Comparison of ENCODE assay signal across 9 cellular contexts in the genomic region with DNA sequence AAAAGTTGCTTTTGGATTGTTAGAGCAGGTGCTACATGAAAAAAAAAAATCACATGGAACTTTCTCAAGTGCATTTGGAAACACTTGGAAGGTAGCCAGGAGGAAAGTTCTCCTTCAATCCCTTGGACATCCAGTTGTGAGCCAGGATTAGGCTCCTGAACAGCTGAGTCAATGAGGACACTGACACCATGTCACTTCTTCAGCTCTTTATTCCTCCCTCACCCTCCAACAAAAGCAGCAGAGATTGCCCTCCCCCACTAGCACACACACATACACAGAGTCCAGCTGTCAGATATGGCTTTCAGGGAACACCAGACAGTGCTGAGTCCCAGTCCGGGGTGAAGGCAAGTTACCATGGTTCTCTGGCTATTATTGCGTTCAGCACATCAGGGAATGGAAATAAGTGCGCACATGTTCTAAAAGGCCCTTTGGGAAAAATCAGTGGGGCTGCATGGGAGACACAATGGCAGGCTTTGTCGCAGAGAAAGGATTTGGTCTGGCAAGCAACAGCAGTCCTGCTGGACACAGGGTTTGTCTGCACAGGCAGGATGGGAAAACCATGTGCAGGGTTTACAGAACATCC.
A peak's percentile ranks its signal among the peaks of the same experiment; 100 is the strongest.
DNase-seq lines count a peak whose midpoint lies in the region; ATAC-seq and TF ChIP-seq lines count a peak whose summit lies in the region.
"Had no signal": no experiment of that assay in that cellular context is flagged by ENCODE, and none has a peak within 500 bp of the region (broad histone marks: within the 10 kb centered on the region; RNA-seq: fewer than 3 reads in every experiment).

No MANE protein-coding gene starts in this region.

- no peaks in the 10 kb centered on the region; the same call in none of the 2 replicates for H3K27me3 Mint-ChIP-seq in HFFc6 (ENCODE audit: insufficient read depth)
- H3K27me3 Mint-ChIP-seq in CD8-positive, alpha-beta T cell (ENCODE audit: low read depth) = peaks cover 6% of the 10 kb centered on the region

- H2BK20ac ChIP-seq in IMR-90 (ENCODE audit: low read depth, low read length) = no peak overlapping the region; the same call in 1 of the 2 replicates

- no peaks in the 10 kb centered on the region for H3K9me1 ChIP-seq in IMR-90 (ENCODE audit: insufficient read depth, low read length)

- H3K9me3 ChIP-seq in IMR-90 (ENCODE audit: control insufficient read depth, insufficient read depth, low read length) = no peaks in the 10 kb centered on the region
- H3K9me3 ChIP-seq in SK-N-MC (ENCODE audit: low read depth, low read length) = no peaks in the 10 kb centered on the region
- H3K9me3 ChIP-seq in psoas muscle = no peaks in the 10 kb centered on the region
- no peaks in the 10 kb centered on the region for H3K9me3 ChIP-seq in Peyer's patch
- no peaks in the 10 kb centered on the region for H3K9me3 ChIP-seq in smooth muscle cell (replicated peaks; ENCODE audit: low read depth)
- H3K9me3 ChIP-seq in CD8-positive, alpha-beta T cell (ENCODE audit: low read length) = no peaks in the 10 kb centered on the region

- H3K9ac ChIP-seq in IMR-90 (ENCODE audit: low read depth, low read length) (no peak overlapping the region), SK-N-MC (ENCODE audit: insufficient read length) (no peak overlapping the region), smooth muscle cell (ENCODE audit: low read depth) (no peak overlapping the region)

- in situ Hi-C loops in IMR-90 (cut with MboI; ENCODE audit: low sequenced_read_pairs) = no loop called here

- H4K20me1 ChIP-seq in IMR-90 (ENCODE audit: insufficient read depth, low read length) (no peaks in the 10 kb centered on the region), smooth muscle cell (ENCODE audit: low read depth) (no peaks in the 10 kb centered on the region)

- H3K36me3 ChIP-seq in IMR-90 (ENCODE audit: control insufficient read depth, insufficient read depth, low read length) = no peaks in the 10 kb centered on the region
- H3K36me3 ChIP-seq in SK-N-MC (ENCODE audit: insufficient read depth, low read length) = no peaks in the 10 kb centered on the region
- H3K36me3 ChIP-seq in psoas muscle (ENCODE audit: insufficient read depth in 1 of 2, low read depth in 1 of 2) = no peaks in the 10 kb centered on the region
- H3K36me3 ChIP-seq in Peyer's patch = no peaks in the 10 kb centered on the region
- H3K36me3 ChIP-seq in smooth muscle cell (ENCODE audit: low read depth) = no peaks in the 10 kb centered on the region
- H3K36me3 ChIP-seq in CD8-positive, alpha-beta T cell (ENCODE audit: insufficient read depth, low read length) = no peaks in the 10 kb centered on the region

- H2AFZ ChIP-seq in IMR-90 (replicated peaks; ENCODE audit: low read length, poor library complexity) (peak overlapping the region; percentile 18), smooth muscle cell (ENCODE audit: low read depth) (no peak overlapping the region)

- intact Hi-C loops in IMR-90 (cut with micrococcal nuclease) (no loop called here), head of caudate nucleus (cut with DNase I) (no loop called here), psoas muscle (cut with DNase I) (loop anchor here in 1 of 2 donors (5.0 to 10.0 kb wide), 2 partner anchors 98 to 125 kb away; a partner anchor contains a TSS)
- intact Hi-C loops in CD8-positive, alpha-beta T cell (cut with DNase I, micrococcal nuclease) = no loop called here

- no peaks in the 10 kb centered on the region for H3K9me3 Mint-ChIP-seq in HFFc6
- H3K9me3 Mint-ChIP-seq in CD8-positive, alpha-beta T cell = no peaks in the 10 kb centered on the region

- H3K4me1 Mint-ChIP-seq in HFFc6 (ENCODE audit: low read depth) = peaks cover 8% of the 10 kb centered on the region
- H3K4me1 Mint-ChIP-seq in CD8-positive, alpha-beta T cell (ENCODE audit: low read depth) = no peaks in the 10 kb centered on the region

- no peak overlapping the region for H3K4ac ChIP-seq in IMR-90 (ENCODE audit: low read depth, low read length)

- H3K36me3 Mint-ChIP-seq in HFFc6 (ENCODE audit: low read depth) = no peaks in the 10 kb centered on the region
- H3K36me3 Mint-ChIP-seq in CD8-positive, alpha-beta T cell = no peaks in the 10 kb centered on the region

- CTCF ChIA-PET in IMR-90 (lab: Yijun Ruan, JAX) = no interaction called here
- CTCF ChIA-PET in CD8-positive, alpha-beta T cell (lab: Charles Lee) = no interaction called here

- no peak overlapping the region for H3K56ac ChIP-seq in IMR-90 (ENCODE audit: extremely low read depth, insufficient read depth, low read length)

- H3K79me1 ChIP-seq in IMR-90 (ENCODE audit: low read depth in 1 of 2, low read length in 2 of 2) = no peaks in the 10 kb centered on the region

- no peak overlapping the region for H4K5ac ChIP-seq in IMR-90 (ENCODE audit: low read depth, low read length)

- POLR2A ChIA-PET in IMR-90 (lab: Charles Lee; ENCODE audit: unreplicated experiment) = no interaction called here
- POLR2A ChIA-PET in CD8-positive, alpha-beta T cell (lab: Charles Lee) = no interaction called here

- H3K4me2 ChIP-seq in IMR-90 (ENCODE audit: low read depth, low read length) = no peak overlapping the region
- no peak overlapping the region for H3K4me2 ChIP-seq in smooth muscle cell

- H2AK5ac ChIP-seq in IMR-90 (ENCODE audit: low read depth, low read length) = no peak overlapping the region

- no peaks in the 10 kb centered on the region for H3F3A ChIP-seq in smooth muscle cell (ENCODE audit: low read depth)

- H2BK120ac ChIP-seq in IMR-90 (ENCODE audit: low read depth, low read length) = no peak overlapping the region

- ATAC-seq in IMR-90 (ENCODE audit: low read depth) (peak; percentile 46), psoas muscle (peak; percentile 81 to 96 (median 90))
- ATAC-seq in CD8-positive, alpha-beta T cell = no peak
- ATAC-seq: activated CD8-positive, alpha-beta T cell treated with anti-CD3 and anti-CD28 coated beads, Interleukin-2, amount 10 ng/mL, durations not matched to agents 7 days and 5 days had no signal

- no peak overlapping the region for H2BK5ac ChIP-seq in IMR-90 (ENCODE audit: low read depth, low read length, poor library complexity, severe bottlenecking)

- 0 out of 2 replicates have a peak, but pooled peaks cover 2% of the 10 kb centered on the region for H3K4me1 ChIP-seq in IMR-90 (ENCODE audit: control insufficient read depth, insufficient read depth, low read length)
- H3K4me1 ChIP-seq in psoas muscle = peaks cover 11% of the 10 kb centered on the region
- H3K4me1 ChIP-seq in Peyer's patch = no peaks in the 10 kb centered on the region
- peaks cover 6% of the 10 kb centered on the region for H3K4me1 ChIP-seq in smooth muscle cell (ENCODE audit: low read depth)
- H3K4me1 ChIP-seq in CD8-positive, alpha-beta T cell (ENCODE audit: insufficient read depth, low read length) = no peaks in the 10 kb centered on the region

- H4K8ac ChIP-seq in IMR-90 (ENCODE audit: low read depth in 2 of 2, low read length in 2 of 2) = no peak overlapping the region

- H3K27ac Mint-ChIP-seq in HFFc6 = no peak overlapping the region
- no peak overlapping the region for H3K27ac Mint-ChIP-seq in CD8-positive, alpha-beta T cell
- H3K27ac Mint-ChIP-seq: activated CD8-positive, alpha-beta T cell treated with anti-CD3 and anti-CD28 coated beads, Interleukin-2, amount 10 ng/mL, durations not matched to agents 7 days and 5 days had no signal

- peak; percentile 14 for DNase-seq in IMR-90
- DNase-seq in SK-N-MC (ENCODE audit: low read depth, low spot score) = no peak
- peak in 41 of 42 donors; percentile 12 to 79 (median 53) for DNase-seq in head of caudate nucleus
- peak in 1 of 2 donors; percentile 50 for DNase-seq in psoas muscle
- no peak for DNase-seq in Peyer's patch
- no peak for DNase-seq in smooth muscle cell (lab: John Stamatoyannopoulos, UW; ENCODE audit: unreplicated experiment)
- no peak for DNase-seq in HFFc6
- DNase-seq in CD8-positive, alpha-beta T cell = no peak
- DNase-seq: activated CD8-positive, alpha-beta T cell treated with anti-CD3 and anti-CD28 coated beads, Interleukin-2, amount 10 ng/mL, durations not matched to agents 7 days and 5 days had no signal

- H4K91ac ChIP-seq in IMR-90 (ENCODE audit: insufficient read depth, low read depth, low read length) = no peak overlapping the region

- H3K79me2 ChIP-seq in smooth muscle cell (ENCODE audit: low read depth) = no peaks in the 10 kb centered on the region

- dilution Hi-C loops in IMR-90 (cut with HindIII; ENCODE audit: low sequenced_read_pairs, unreplicated experiment) = no loop called here

- no peak overlapping the region for H2BK15ac ChIP-seq in IMR-90 (ENCODE audit: low read depth, low read length)

- TF ChIP-seq CTCF in IMR-90 (conservative IDR thresholded peaks at IDR 0.05; ENCODE audit: low read depth, low read length) (no peak), psoas muscle (IDR thresholded peaks at IDR 0.05) (peak; percentile 28), Peyer's patch (IDR thresholded peaks at IDR 0.05) (no peak), smooth muscle cell (IDR thresholded peaks at IDR 0.05; ENCODE audit: borderline replicate concordance, insufficient read depth, poor library complexity, severe bottlenecking) (no peak), HFFc6 (IDR thresholded peaks at IDR 0.05) (no peak)
- no peak for TF ChIP-seq CTCF in CD8-positive, alpha-beta T cell (IDR thresholded peaks at IDR 0.05)

- H3K27me3 ChIP-seq in IMR-90 (ENCODE audit: control insufficient read depth, insufficient read depth, low read length) = no peaks in the 10 kb centered on the region
- H3K27me3 ChIP-seq in psoas muscle (ENCODE audit: insufficient read depth in 3 of 3, low read length in 2 of 3) = no peaks in the 10 kb centered on the region
- no peaks in the 10 kb centered on the region for H3K27me3 ChIP-seq in Peyer's patch
- no peaks in the 10 kb centered on the region for H3K27me3 ChIP-seq in smooth muscle cell (ENCODE audit: low read depth)
- no peaks in the 10 kb centered on the region for H3K27me3 ChIP-seq in CD8-positive, alpha-beta T cell (ENCODE audit: insufficient read depth, low read length)

- no peak for TF ChIP-seq RAD21 in IMR-90 (IDR thresholded peaks at IDR 0.05; ENCODE audit: low read length)

- H3K18ac ChIP-seq in IMR-90 (ENCODE audit: low read depth, low read length) = no peak overlapping the region

- no TSS peak for BruUV-seq in IMR-90 (replicated peaks; lab: Mats Ljungman, UMichigan)

- no peak overlapping the region for H3K4me3 Mint-ChIP-seq in HFFc6
- H3K4me3 Mint-ChIP-seq in CD8-positive, alpha-beta T cell = no peak overlapping the region
- H3K4me3 Mint-ChIP-seq: activated CD8-positive, alpha-beta T cell treated with anti-CD3 and anti-CD28 coated beads, Interleukin-2, amount 10 ng/mL, durations not matched to agents 7 days and 5 days had no signal

- WGBS in IMR-90 (ENCODE audit: extremely low coverage in 2 of 2, insufficient read length in 1 of 2), 2 experiments = 44% methylated on average over 4 of the region's 4 CpGs; no CpG with 5 or more reads in 1 of the 2 experiments
- 3 to 9% (median 8%) methylated on average over 4 of the region's 4 CpGs for WGBS in psoas muscle, 3 donors
- WGBS in smooth muscle cell (ENCODE audit: low lambda C conversion rate) = 77% methylated on average over 4 of the region's 4 CpGs

- no peak overlapping the region for H2AK9ac ChIP-seq in IMR-90 (replicated peaks; ENCODE audit: low read depth, low read length, poor library complexity)

- no peak overlapping the region for H3K27ac ChIP-seq in IMR-90 (ENCODE audit: insufficient read depth, low read length)
- H3K27ac ChIP-seq in SK-N-MC = peak overlapping the region; percentile 65; the same call in 1 of the 2 replicates
- peak overlapping the region; percentile 47 for H3K27ac ChIP-seq in psoas muscle
- H3K27ac ChIP-seq in Peyer's patch = no peak overlapping the region
- no peak overlapping the region for H3K27ac ChIP-seq in smooth muscle cell (ENCODE audit: low read depth)
- no peak overlapping the region for H3K27ac ChIP-seq in CD8-positive, alpha-beta T cell (ENCODE audit: low read depth, low read length)

- no peak for TF ChIP-seq POLR2A in IMR-90 (IDR thresholded peaks at IDR 0.05; ENCODE audit: low read depth, low read length)
- no peak for TF ChIP-seq POLR2A in Peyer's patch (IDR thresholded peaks at IDR 0.05)

- H3K4me3 ChIP-seq in IMR-90 (ENCODE audit: insufficient read depth, low read depth, low read length) (no peak overlapping the region), SK-N-MC (no peak overlapping the region), psoas muscle (peak overlapping the region; percentile 39), Peyer's patch (no peak overlapping the region), smooth muscle cell (no peak overlapping the region)
- no peak overlapping the region for H3K4me3 ChIP-seq in CD8-positive, alpha-beta T cell (ENCODE audit: low read depth, low read length)

- no peak overlapping the region for H3K14ac ChIP-seq in IMR-90 (replicated peaks; ENCODE audit: low read depth, low read length)

- no peak overlapping the region for H3K23ac ChIP-seq in IMR-90 (ENCODE audit: low read depth, low read length)

Comparison
In these comparisons a context has a peak if more than half of its experiments do, and no peak if none do; other contexts are left out.
1. DNase-seq: peak in IMR-90 (single experiment) and head of caudate nucleus (41 of 42); none in SK-N-MC (single experiment), Peyer's patch (0 of 3), smooth muscle cell (single experiment), HFFc6 (single experiment) and CD8-positive, alpha-beta T cell (0 of 7).
2. H3K27ac ChIP-seq: peak in SK-N-MC (single experiment) and psoas muscle (single experiment); none in IMR-90 (single experiment), Peyer's patch (0 of 4), smooth muscle cell (single experiment) and CD8-positive, alpha-beta T cell (single experiment).